In genomic region chr12:45990468-45991288, GRCh38 we compare ENCODE assay signal across 1 cellular context.
TF ChIP-seq lines count a peak whose summit lies in the region.

SCAF11 (minus strand) TSS chr12:45990574; CDS start chr12:45964167, 26,407 bp downstream.

TF ChIP-seq in K562, 482 proteins besides CTCF, POLR2A, EP300 and RAD21 (continued from another document and continues in another):
- peak; percentile 72 for TF ChIP-seq PKNOX1 (IDR thresholded peaks at IDR 0.05)
- peak; percentile 77 for TF ChIP-seq HCFC1 (IDR thresholded peaks at IDR 0.05; ENCODE audit: low read depth, low read length)
- TF ChIP-seq ATF3 (IDR thresholded peaks at IDR 0.05): peak; percentile 19; the same call in 1 of the 2 replicates
- TF ChIP-seq ATF3 (CRISPR knock-in tag; conservative IDR thresholded peaks at IDR 0.05): peak; percentile 48; the same call in 1 of the 2 replicates
- 0 out of 2 replicates have a peak, but pooled peaks have one; percentile 12 for TF ChIP-seq ARID3A (IDR thresholded peaks at IDR 0.05; ENCODE audit: borderline replicate concordance, low read depth, low read length)
- TF ChIP-seq NR2C2 (CRISPR knock-in tag; IDR thresholded peaks at IDR 0.05): peak; percentile 84
- TF ChIP-seq NR2C2 (tag; IDR thresholded peaks at IDR 0.05): peak; percentile 94
- TF ChIP-seq ZNF347 (CRISPR knock-in tag; IDR thresholded peaks at IDR 0.05; ENCODE audit: low read depth): no peak
- no peak for TF ChIP-seq IRF1 (CRISPR knock-in tag; IDR thresholded peaks at IDR 0.05; ENCODE audit: borderline replicate concordance)
- peak; percentile 57 for TF ChIP-seq PRDM10 (IDR thresholded peaks at IDR 0.05; ENCODE audit: partially characterized antibody)
- TF ChIP-seq RBM25 (IDR thresholded peaks at IDR 0.05; ENCODE audit: low read depth, low read length, severe bottlenecking): no peak
- peak; percentile 72; the same call in 1 of the 2 replicates for TF ChIP-seq ZKSCAN1 (IDR thresholded peaks at IDR 0.05; ENCODE audit: low read depth, low read length)
- TF ChIP-seq HNRNPH1 (optimal IDR thresholded peaks at IDR 0.05; ENCODE audit: low read depth, low read length): no peak
- TF ChIP-seq POLR2AphosphoS2 (IDR thresholded peaks at IDR 0.05; ENCODE audit: low read length): peak; percentile 89; the same call in 1 of the 2 replicates
- no peak for TF ChIP-seq MAFF (IDR thresholded peaks at IDR 0.05; ENCODE audit: low read length)
- TF ChIP-seq THAP7 (CRISPR knock-in tag; IDR thresholded peaks at IDR 0.05): no peak
- peak; percentile 68 for TF ChIP-seq POLR2AphosphoS5 (IDR thresholded peaks at IDR 0.05; ENCODE audit: control insufficient read depth, insufficient read depth, low read depth, low read length)
- peak in 1 of 2 experiments; percentile 78; a peak in 1 of 4 replicates for TF ChIP-seq KDM4B (IDR thresholded peaks at IDR 0.05; ENCODE audit: borderline replicate concordance in 2 of 2, low read depth in 1 of 2)
- TF ChIP-seq ZKSCAN8 (CRISPR knock-in tag; IDR thresholded peaks at IDR 0.05): no peak
- TF ChIP-seq ZNF253 (CRISPR knock-in tag; conservative IDR thresholded peaks at IDR 0.05): no peak
- TF ChIP-seq SIRT6 (IDR thresholded peaks at IDR 0.05; ENCODE audit: low read depth, low read length): no peak
- TF ChIP-seq ZFP91 (CRISPR knock-in tag; IDR thresholded peaks at IDR 0.05): no peak; the same call in 1 of the 2 replicates
- TF ChIP-seq MEF2A (IDR thresholded peaks at IDR 0.05; ENCODE audit: control insufficient read depth, low read depth, low read length): 0 out of 2 replicates have a peak, but pooled peaks have one; percentile 20
- no peak; the same call in 1 of the 2 replicates for TF ChIP-seq HLTF (IDR thresholded peaks at IDR 0.05)
- TF ChIP-seq TRIM24 (IDR thresholded peaks at IDR 0.05): peak; percentile 7 to 46; a peak in 2 of 4 replicates
- peak; percentile 99 for TF ChIP-seq VEZF1 (CRISPR knock-in tag; IDR thresholded peaks at IDR 0.05)
- no peak for TF ChIP-seq XRCC4 (IDR thresholded peaks at IDR 0.05; ENCODE audit: extremely low read depth, insufficient read depth, insufficient read length)
- no peak for TF ChIP-seq MCM7 (IDR thresholded peaks at IDR 0.05)
- TF ChIP-seq ZNF239 (CRISPR knock-in tag; IDR thresholded peaks at IDR 0.05): no peak; the same call in 1 of the 2 replicates
- no peak for TF ChIP-seq BCL6 (CRISPR knock-in tag; IDR thresholded peaks at IDR 0.05)
- TF ChIP-seq ZNF512 (tag; IDR thresholded peaks at IDR 0.05): no peak
- peak; percentile 17; the same call in 1 of the 2 replicates for TF ChIP-seq ZBED1 (IDR thresholded peaks at IDR 0.05)
- TF ChIP-seq KAT8 (IDR thresholded peaks at IDR 0.05; ENCODE audit: low read depth): no peak
- TF ChIP-seq TCF15 (CRISPR knock-in tag; IDR thresholded peaks at IDR 0.05): no peak
- TF ChIP-seq JUNB (CRISPR knock-in tag; conservative IDR thresholded peaks at IDR 0.05): no peak
- no peak for TF ChIP-seq SRSF9 (IDR thresholded peaks at IDR 0.05; ENCODE audit: borderline replicate concordance, low read depth, low read length)
- no peak for TF ChIP-seq GABPB2 (CRISPR knock-in tag; conservative IDR thresholded peaks at IDR 0.05)
- no peak for TF ChIP-seq MED1 (CRISPR knock-in tag; IDR thresholded peaks at IDR 0.05; ENCODE audit: borderline replicate concordance)
- TF ChIP-seq ZNF511 (CRISPR knock-in tag; IDR thresholded peaks at IDR 0.05): peak; percentile 95
- TF ChIP-seq GABPB1 (CRISPR knock-in tag; IDR thresholded peaks at IDR 0.05): peak; percentile 81
- peak; percentile 98 for TF ChIP-seq MTA1 (IDR thresholded peaks at IDR 0.05; ENCODE audit: borderline replicate concordance)
- no peak for TF ChIP-seq DLX4 (CRISPR knock-in tag; IDR thresholded peaks at IDR 0.05)
- TF ChIP-seq ZNF311 (CRISPR knock-in tag; IDR thresholded peaks at IDR 0.05): no peak
- no peak for TF ChIP-seq MTA3 (IDR thresholded peaks at IDR 0.05; ENCODE audit: borderline replicate concordance)
- peak; percentile 78; the same call in 1 of the 2 replicates for TF ChIP-seq ZEB2 (IDR thresholded peaks at IDR 0.05)
- TF ChIP-seq PHB2 (IDR thresholded peaks at IDR 0.05; ENCODE audit: low read depth): no peak
- TF ChIP-seq SMAD2 (IDR thresholded peaks at IDR 0.05; ENCODE audit: low read depth, low read length): no peak
- TF ChIP-seq KLF16 (IDR thresholded peaks at IDR 0.05): peak; percentile 38; the same call in 1 of the 2 replicates
- no peak for TF ChIP-seq ZFP36 (IDR thresholded peaks at IDR 0.05; ENCODE audit: low read depth, low read length, partially characterized antibody)
- no peak; the same call in 1 of the 2 replicates for TF ChIP-seq THRAP3 (IDR thresholded peaks at IDR 0.05; ENCODE audit: borderline replicate concordance)
- peak; percentile 58 for TF ChIP-seq KDM5B (IDR thresholded peaks at IDR 0.05; ENCODE audit: insufficient replicate concordance, low read depth, low read length)
- peak; percentile 55; the same call in 1 of the 2 replicates for TF ChIP-seq CEBPG (CRISPR knock-in tag; IDR thresholded peaks at IDR 0.05)
- TF ChIP-seq CEBPG (tag; conservative IDR thresholded peaks at IDR 0.05 in 1 of 2, IDR thresholded peaks at IDR 0.05 in 1 of 2): no peak
- no peak for TF ChIP-seq E2F3 (CRISPR knock-in tag; IDR thresholded peaks at IDR 0.05)
- TF ChIP-seq ELF4 (CRISPR knock-in tag; IDR thresholded peaks at IDR 0.05): no peak
- no peak for TF ChIP-seq ZNF444 (CRISPR knock-in tag; IDR thresholded peaks at IDR 0.05)
- TF ChIP-seq ZNF778 (CRISPR knock-in tag; IDR thresholded peaks at IDR 0.05): no peak
